In the genomic region with DNA sequence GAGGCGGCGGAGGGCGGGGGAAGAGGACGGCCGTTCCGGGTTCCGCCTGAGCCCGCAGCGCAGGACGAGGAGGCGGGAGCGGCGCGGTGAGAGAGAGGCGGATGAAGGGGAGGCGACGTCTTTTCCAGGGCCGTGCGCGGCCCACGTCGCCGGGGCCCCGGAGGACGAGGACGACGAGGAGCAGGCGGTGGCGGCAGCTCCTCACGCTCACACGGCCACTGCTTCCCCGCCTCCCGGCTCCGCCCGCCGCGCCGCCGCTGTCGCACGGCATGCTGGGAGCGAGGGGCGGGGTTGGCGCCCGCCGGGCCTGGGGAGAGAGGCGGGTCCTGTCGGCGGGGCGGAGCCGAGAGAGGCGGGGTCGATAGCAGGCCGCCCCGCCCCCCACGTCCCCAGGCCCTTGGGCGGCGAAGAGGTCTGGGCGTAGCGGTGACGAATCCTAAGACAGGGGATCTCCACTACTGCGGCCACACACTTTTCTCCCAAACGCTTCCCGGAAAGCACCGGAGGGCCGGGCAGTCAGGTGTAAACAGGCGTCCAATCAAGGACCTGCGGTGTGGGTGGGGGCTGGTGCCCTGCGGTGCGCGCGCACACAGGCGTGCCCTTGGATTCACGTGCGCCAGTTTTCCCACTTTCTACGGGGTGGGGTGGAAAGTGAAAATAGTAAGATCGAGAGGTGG, we compare ENCODE assay signal across 8 cellular contexts. TPM values are rescaled to one million over a fixed set of nuclear protein-coding genes. Genes with fewer than 3 reads are reported as not detected.
DNase-seq lines count a peak whose midpoint lies in the region; ATAC-seq, FAIRE-seq and TF ChIP-seq lines count a peak whose summit lies in the region.
"Not testable (repeated sequence)": the region's sequence is repeated elsewhere in the genome, so short reads cannot be mapped to it uniquely, and the experiment has no call there.

Gene SMG1 (minus strand): TSS at position 220 of the 677 bp plus-strand sequence. CDS start 367 bp downstream, outside the sequence.

- intact Hi-C loops in tibial artery (cut with DNase I; ENCODE audit: low total_unique reads) = not testable (repeated sequence)

- TF ChIP-seq POLR2A in GM12892 (IDR thresholded peaks at IDR 0.05; ENCODE audit: low read depth, low read length) = peak; percentile 77; the same call in 1 of the 2 replicates

- TF ChIP-seq CTCF in cardiac muscle cell (IDR thresholded peaks at IDR 0.05; ENCODE audit: low read depth, low read length); parathyroid adenoma (IDR thresholded peaks at IDR 0.05); tibial artery (IDR thresholded peaks at IDR 0.05): not testable (repeated sequence)

- DNase-seq in GM12892 (ENCODE audit: insufficient read length) = peak; percentile 69
- peak; percentile 89 for DNase-seq in NCI-H1436 (lab: John Stamatoyannopoulos, UW)
- peak; percentile 86 for DNase-seq in T follicular helper cell (ENCODE audit: low read depth)
- peak; percentile 93 for DNase-seq in adipocyte (ENCODE audit: low read depth)
- DNase-seq in cardiac muscle cell (ENCODE audit: low read depth in 1 of 2, low spot score in 1 of 2) = peak; percentile 93 to 98
- peak; percentile 90 to 95 for DNase-seq in tibial artery

- H3K4me3 ChIP-seq in adipocyte (ENCODE audit: low read length) (peak within 1 kb of the TSS; percentile 90), cardiac muscle cell (peak within 1 kb of the TSS; percentile 99), parathyroid adenoma (ENCODE audit: low read depth, low read length) (peak within 1 kb of the TSS; percentile 63), tibial artery (peak within 1 kb of the TSS; percentile 83 to 96)

- ATAC-seq in HG02840 (IDR thresholded peaks at IDR 0.05; ENCODE audit: low FRiP score, unreplicated experiment) = peak; percentile 88

- peak within 1 kb of the TSS; percentile 89 for H3K4me2 ChIP-seq in parathyroid adenoma (ENCODE audit: low read length)

- peak within 1 kb of the TSS; percentile 88 for H3K9ac ChIP-seq in adipocyte (ENCODE audit: low read length)
- peak within 1 kb of the TSS; percentile 91 for H3K9ac ChIP-seq in parathyroid adenoma

- H3K79me2 ChIP-seq in parathyroid adenoma = peaks cover 18% of the 10 kb centered on the region

- H3K27me3 ChIP-seq in adipocyte (replicated peaks; ENCODE audit: control insufficient read depth, insufficient read depth, low read length); cardiac muscle cell; parathyroid adenoma (ENCODE audit: control insufficient read depth, insufficient read depth, low read length); tibial artery: not testable (repeated sequence)

- H3K4me1 ChIP-seq in adipocyte (ENCODE audit: control insufficient read depth, insufficient read depth, low read length); cardiac muscle cell (ENCODE audit: low read depth); parathyroid adenoma: not testable (repeated sequence)
- H3K4me1 ChIP-seq in tibial artery = peaks cover 0 to 33% (median 6%) of the 10 kb centered on the region in 4 donors

- peak within 1 kb of the TSS; percentile 95 for H3K27ac ChIP-seq in cardiac muscle cell
- H3K27ac ChIP-seq in parathyroid adenoma = peak within 1 kb of the TSS; percentile 86
- H3K27ac ChIP-seq in tibial artery = peak within 1 kb of the TSS; percentile 92 to 99

- not testable (repeated sequence) for H3K36me3 ChIP-seq in adipocyte (ENCODE audit: control insufficient read depth, insufficient read depth, low read length, severe bottlenecking); cardiac muscle cell; parathyroid adenoma (ENCODE audit: control insufficient read depth, insufficient read depth, low read length); tibial artery

- peak within 1 kb of the TSS; percentile 84 for H2AFZ ChIP-seq in parathyroid adenoma

- peak; percentile 85 for FAIRE-seq in GM12892 (lab: Jason Lieb, UNC)

- not testable (repeated sequence) for H3K9me3 ChIP-seq in adipocyte (ENCODE audit: control insufficient read depth, low read length); cardiac muscle cell (ENCODE audit: low read depth); parathyroid adenoma (ENCODE audit: control insufficient read depth, low read length); tibial artery

RNA-seq across cellular contexts. Expression of gene SMG1, which starts in this region (rescaled TPM):
- 40.3 TPM for polyA plus RNA-seq in GM12892 (2012; ENCODE audit: missing spikeins)
- 24.8 and 30.1 TPM in 2 replicates for total RNA-seq in cardiac muscle cell
- 8.2 and 17.2 TPM in 2 replicates for polyA plus RNA-seq in cardiac muscle cell

Comparison
In these comparisons a context has a peak if more than half of its experiments do, and no peak if none do; other contexts are left out.
1. Peak in every context shown above with its lines: DNase-seq, ATAC-seq, H3K4me3 ChIP-seq and H3K27ac ChIP-seq.